18 cellular contexts compared by ENCODE assay signal in genomic region chr18:41145526-41145925, GRCh38.
"Had no signal": no experiment of that assay in that cellular context is flagged by ENCODE, and none has a peak within 500 bp of the region (broad histone marks: within the 10 kb centered on the region; RNA-seq: fewer than 3 reads in every experiment).

No MANE protein-coding gene starts in this region.

- H3K27ac ChIP-seq: coronary artery, left lung, thyroid gland, upper lobe of right lung had no signal

- H3K9me3 ChIP-seq: left lung, thyroid gland, upper lobe of right lung had no signal

- H3K36me3 ChIP-seq: left lung, thyroid gland, upper lobe of right lung had no signal

- H3K27me3 ChIP-seq: hepatocyte, left lung, thyroid gland, upper lobe of right lung had no signal

- H3K4me1 ChIP-seq: left lung, thyroid gland, upper lobe of right lung had no signal

- DNase-seq: activated CD4-positive, alpha-beta memory T cell treated with anti-CD3 and anti-CD28 coated beads for 36 hours; activated CD4-positive, alpha-beta T cell treated with anti-CD3 and anti-CD28 coated beads for 48 hours; activated gamma-delta T cell; aorta; glutamatergic neuron; immature natural killer cell; kidney glomerular epithelial cell; left lung; naive thymus-derived CD8-positive, alpha-beta T cell; stimulated activated CD4-positive, alpha-beta T cell treated with anti-CD3 and anti-CD28 coated beads, Interleukin-12 subunit alpha, Interleukin-12 subunit beta, amount 100 ng/mL, for 4 hours; stimulated activated CD4-positive, alpha-beta T cell treated with anti-CD3 and anti-CD28 coated beads, Interleukin-4, amount 100 ng/mL, for 4 hours; stimulated activated naive CD8-positive, alpha-beta T cell treated with anti-CD3 and anti-CD28 coated beads, Interleukin-15, Interleukin-2, amounts not matched to agents 100 U/mL and 50 U/mL, for 24 hours; substantia nigra; T-helper 17 cell; thyroid gland; upper lobe of right lung had no signal

- ATAC-seq: left lung; naive thymus-derived CD8-positive, alpha-beta T cell; stimulated activated naive CD8-positive, alpha-beta T cell treated with anti-CD3 and anti-CD28 coated beads, Interleukin-15, Interleukin-2, amounts not matched to agents 100 U/mL and 50 U/mL, for 24 hours; T-helper 17 cell; upper lobe of right lung had no signal

- H3K4me3 ChIP-seq: coronary artery, hepatocyte, left lung, thyroid gland, upper lobe of right lung had no signal
